ENCODE assay signal across 17 cellular contexts in genomic region chr5:20617876-20618275, GRCh38.
"Had no signal": no experiment of that assay in that cellular context is flagged by ENCODE, and none has a peak within 500 bp of the region (broad histone marks: within the 10 kb centered on the region; RNA-seq: fewer than 3 reads in every experiment).

No MANE protein-coding gene starts in this region.

- H3K9me3 ChIP-seq: gastrocnemius medialis, neutrophil, sigmoid colon, thyroid gland had no signal

- H3K27ac ChIP-seq: dorsolateral prefrontal cortex, neutrophil, skin epidermis, suprapubic skin, thyroid gland had no signal

- H3K27me3 ChIP-seq: dorsolateral prefrontal cortex, gastrocnemius medialis, neutrophil, sigmoid colon, suprapubic skin, thyroid gland had no signal

- H3K27ac Mint-ChIP-seq: natural killer cell treated with Interleukin-12 subunit alpha and Interleukin-12 subunit beta and Interleukin-15 and Interleukin-18, amount 100 ng/mL, for 72 hours; type B pancreatic cell had no signal

- H3K9me3 Mint-ChIP-seq: type B pancreatic cell had no signal

- DNase-seq: cortex of kidney; effector CD8-positive, alpha-beta T cell; gastrocnemius medialis; left colon; midbrain; posterior cingulate gyrus; sigmoid colon; stimulated activated CD4-positive, alpha-beta T cell treated with anti-CD3 and anti-CD28 coated beads, Interleukin-2, amount 100 ng/mL, for 24 hours; stimulated activated naive CD4-positive, alpha-beta T cell; thyroid gland had no signal

- H3K36me3 Mint-ChIP-seq: type B pancreatic cell had no signal

- H3K36me3 ChIP-seq: gastrocnemius medialis, neutrophil, sigmoid colon, suprapubic skin, thyroid gland had no signal

- H3K4me3 ChIP-seq: dorsolateral prefrontal cortex, gastrocnemius medialis, sigmoid colon, skin epidermis, suprapubic skin, thyroid gland had no signal

- H3K4me3 Mint-ChIP-seq: natural killer cell treated with Interleukin-12 subunit alpha and Interleukin-12 subunit beta and Interleukin-15 and Interleukin-18, amount 100 ng/mL, for 72 hours; type B pancreatic cell had no signal

- H3K4me1 ChIP-seq: gastrocnemius medialis, sigmoid colon, suprapubic skin, thyroid gland had no signal

- ATAC-seq: esophagus mucosa; left colon; natural killer cell treated with Interleukin-12 subunit alpha and Interleukin-12 subunit beta and Interleukin-15 and Interleukin-18, amount 100 ng/mL, for 72 hours had no signal

- H3K27me3 Mint-ChIP-seq: natural killer cell treated with Interleukin-12 subunit alpha and Interleukin-12 subunit beta and Interleukin-15 and Interleukin-18, amount 100 ng/mL, for 72 hours had no signal
